In the genomic region with DNA sequence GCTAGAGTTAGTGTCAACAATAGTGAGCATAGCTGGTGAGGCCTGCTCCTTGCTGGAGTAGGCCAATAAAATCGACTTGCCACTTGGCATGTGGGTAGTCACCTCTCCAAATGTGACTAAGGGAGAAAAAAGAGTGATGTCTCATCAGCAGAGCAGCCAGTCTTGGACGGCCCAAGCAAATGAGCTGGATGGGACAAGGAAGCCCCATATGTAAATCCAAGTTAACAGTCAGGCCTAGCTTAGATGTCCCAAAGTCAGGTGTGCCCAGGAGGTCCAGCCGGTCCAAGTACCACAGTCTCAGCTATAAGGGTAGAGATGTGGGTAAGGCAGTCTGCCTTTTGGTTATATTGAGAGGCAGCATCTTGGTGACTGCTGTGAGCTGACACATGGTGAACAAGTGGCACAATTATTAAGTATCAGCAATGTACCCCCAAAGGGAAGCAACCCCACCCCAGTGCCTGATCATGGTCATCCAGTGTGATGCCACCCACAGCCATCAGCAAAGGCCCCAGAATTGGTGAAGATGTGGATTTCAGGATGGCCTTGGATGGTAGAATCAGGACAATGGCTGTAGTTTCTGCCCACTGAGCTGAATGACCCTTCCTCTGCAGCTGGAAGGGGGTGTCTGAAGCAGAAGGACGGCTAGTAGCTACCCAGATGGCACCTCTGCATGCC, we compare ENCODE assay signal across 17 cellular contexts.
DNase-seq lines count a peak whose midpoint lies in the region; ATAC-seq and TF ChIP-seq lines count a peak whose summit lies in the region.
"Had no signal": no experiment of that assay in that cellular context is flagged by ENCODE, and none has a peak within 500 bp of the region (broad histone marks: within the 10 kb centered on the region; RNA-seq: fewer than 3 reads in every experiment).

No MANE protein-coding gene starts in this region.

- no peak overlapping the region for H3K27ac Mint-ChIP-seq in stimulated activated effector memory CD8-positive, alpha-beta T cell treated with anti-CD3 and anti-CD28 coated beads, Interleukin-12 subunit alpha, Interleukin-12 subunit beta, amount 100 ng/mL, for 72 hours
- H3K27ac Mint-ChIP-seq in chondrocyte (ENCODE audit: unreplicated experiment), result no peak overlapping the region

- no peaks in the 10 kb centered on the region for H3K36me3 ChIP-seq in left ventricle myocardium inferior
- H3K36me3 ChIP-seq: BLaER1 treated with 17β-estradiol and CSF1 and Interleukin-3, amounts not matched to agents 10 nM and 100 nM; SJCRH30 had no signal

- no peak for ATAC-seq in stimulated activated effector memory CD8-positive, alpha-beta T cell treated with anti-CD3 and anti-CD28 coated beads, Interleukin-12 subunit alpha, Interleukin-12 subunit beta, amount 100 ng/mL, for 72 hours
- ATAC-seq: A549 had no signal

- H3K9me3 Mint-ChIP-seq in stimulated activated effector memory CD8-positive, alpha-beta T cell treated with anti-CD3 and anti-CD28 coated beads, Interleukin-12 subunit alpha, Interleukin-12 subunit beta, amount 100 ng/mL, for 72 hours, result no peaks in the 10 kb centered on the region
- no peaks in the 10 kb centered on the region for H3K9me3 Mint-ChIP-seq in chondrocyte (ENCODE audit: low read depth)
- H3K9me3 Mint-ChIP-seq: CD8-positive, alpha-beta memory T cell had no signal

- DNase-seq in cardiac septum (ENCODE audit: low spot score) (peak; percentile 31), left ventricle myocardium inferior (no peak), M059J (ENCODE audit: low read depth) (peak; percentile 51), islet precursor cell (peak; percentile 30), chondrocyte (ENCODE audit: low spot score) (no peak)
- DNase-seq in stimulated activated CD4-positive, alpha-beta T cell treated with anti-CD3 and anti-CD28 coated beads, Interleukin-1b, Interleukin-23, amount 100 ng/mL, for 48 hours, result no peak
- DNase-seq in stimulated activated effector memory CD8-positive, alpha-beta T cell treated with anti-CD3 and anti-CD28 coated beads, Interleukin-12 subunit alpha, Interleukin-12 subunit beta, amount 100 ng/mL, for 72 hours (ENCODE audit: low spot score in 2 of 2), result no peak
- DNase-seq: CD8-positive, alpha-beta memory T cell; NCI-H1417 treated with DMSO at 0.1 percent for 48 hours; NCI-H187 treated with DMSO at 0.1 percent for 48 hours; NCI-H2227 treated with DMSO at 0.1 percent for 48 hours; NCI-H524 had no signal

- no peak overlapping the region for H3K4me3 ChIP-seq in left ventricle myocardium inferior
- H3K4me3 ChIP-seq: A549; BLaER1 treated with 17β-estradiol and CSF1 and Interleukin-3, amounts not matched to agents 10 nM and 100 nM; SJCRH30 had no signal

- peaks cover 13% of the 10 kb centered on the region for H3K4me1 Mint-ChIP-seq in stimulated activated effector memory CD8-positive, alpha-beta T cell treated with anti-CD3 and anti-CD28 coated beads, Interleukin-12 subunit alpha, Interleukin-12 subunit beta, amount 100 ng/mL, for 72 hours
- no peaks in the 10 kb centered on the region for H3K4me1 Mint-ChIP-seq in chondrocyte (ENCODE audit: low read depth)
- H3K4me1 Mint-ChIP-seq: CD8-positive, alpha-beta memory T cell had no signal

- no peaks in the 10 kb centered on the region for H3K9me3 ChIP-seq in left ventricle myocardium inferior (replicated peaks)
- H3K9me3 ChIP-seq: A549; BLaER1 treated with 17β-estradiol and CSF1 and Interleukin-3, amounts not matched to agents 10 nM and 100 nM; SJCRH30 had no signal

- intact Hi-C loops in cardiac septum (cut with DNase I), result no loop called here
- intact Hi-C loops in left ventricle myocardium inferior (cut with micrococcal nuclease), result no loop called here

- H3K4me3 Mint-ChIP-seq in stimulated activated effector memory CD8-positive, alpha-beta T cell treated with anti-CD3 and anti-CD28 coated beads, Interleukin-12 subunit alpha, Interleukin-12 subunit beta, amount 100 ng/mL, for 72 hours, result no peak overlapping the region
- no peak overlapping the region for H3K4me3 Mint-ChIP-seq in chondrocyte (ENCODE audit: unreplicated experiment)
- H3K4me3 Mint-ChIP-seq: CD8-positive, alpha-beta memory T cell had no signal

- no peaks in the 10 kb centered on the region for H3K36me3 Mint-ChIP-seq in stimulated activated effector memory CD8-positive, alpha-beta T cell treated with anti-CD3 and anti-CD28 coated beads, Interleukin-12 subunit alpha, Interleukin-12 subunit beta, amount 100 ng/mL, for 72 hours
- H3K36me3 Mint-ChIP-seq in chondrocyte (ENCODE audit: low read depth), result no peaks in the 10 kb centered on the region
- H3K36me3 Mint-ChIP-seq: CD8-positive, alpha-beta memory T cell had no signal

- no peak for TF ChIP-seq CTCF in left ventricle myocardium inferior (IDR thresholded peaks at IDR 0.05; ENCODE audit: borderline replicate concordance)
- TF ChIP-seq CTCF in chondrocyte (IDR thresholded peaks at IDR 0.05), result no peak

- no peaks in the 10 kb centered on the region for H3K4me1 ChIP-seq in left ventricle myocardium inferior
- H3K4me1 ChIP-seq: A549, SJCRH30 had no signal

- no peak overlapping the region for H3K27ac ChIP-seq in left ventricle myocardium inferior (replicated peaks)
- H3K27ac ChIP-seq: A549; BLaER1 treated with 17β-estradiol and CSF1 and Interleukin-3, amounts not matched to agents 10 nM and 100 nM; HL-60; KMS-11; SJCRH30 had no signal

- peaks cover 4% of the 10 kb centered on the region for H3K27me3 ChIP-seq in left ventricle myocardium inferior (ENCODE audit: low read depth)
- H3K27me3 ChIP-seq: BLaER1 treated with 17β-estradiol and CSF1 and Interleukin-3, amounts not matched to agents 10 nM and 100 nM; SJCRH30 had no signal

- no peaks in the 10 kb centered on the region for H3K27me3 Mint-ChIP-seq in chondrocyte (ENCODE audit: low read depth)

Comparison
In these comparisons a context has a peak if more than half of its experiments do, and no peak if none do; other contexts are left out.
1. DNase-seq: peak in cardiac septum (single experiment), M059J (single experiment) and islet precursor cell (single experiment); none in left ventricle myocardium inferior (single experiment), stimulated activated CD4-positive, alpha-beta T cell treated with anti-CD3 and anti-CD28 coated beads, Interleukin-1b, Interleukin-23, amount 100 ng/mL, for 48 hours (single experiment), stimulated activated effector memory CD8-positive, alpha-beta T cell treated with anti-CD3 and anti-CD28 coated beads, Interleukin-12 subunit alpha, Interleukin-12 subunit beta, amount 100 ng/mL, for 72 hours (0 of 2) and chondrocyte (single experiment).